In the genomic region with DNA sequence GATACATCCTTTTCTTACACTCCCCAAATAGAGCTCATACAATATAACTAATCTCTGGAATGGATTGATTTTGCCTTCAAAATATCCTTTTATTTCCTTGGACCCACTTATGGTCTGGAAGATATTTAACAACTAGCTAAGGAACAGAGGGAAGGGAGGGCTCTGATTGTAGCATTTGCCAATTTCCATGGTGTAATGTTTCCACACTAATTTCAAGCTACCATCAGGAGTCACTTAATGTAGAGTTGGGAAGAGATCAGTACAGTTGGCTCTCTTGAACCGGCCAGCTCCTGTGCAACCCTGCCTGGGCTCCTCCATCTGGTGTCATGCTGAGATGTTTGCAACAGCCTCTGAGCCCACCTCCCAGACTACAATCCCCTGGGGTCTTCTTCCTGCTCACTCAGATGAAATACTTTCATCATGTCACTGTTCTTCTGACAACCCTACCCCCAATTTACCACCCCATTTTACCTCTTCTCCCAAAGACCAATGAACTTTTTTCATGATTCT, we compare ENCODE assay signal across 2 cellular contexts.
TF ChIP-seq lines count a peak whose summit lies in the region.

No MANE protein-coding gene starts in this region.

TF ChIP-seq in SK-N-SH, 30 proteins besides CTCF, POLR2A, EP300 and RAD21:
- TF ChIP-seq, protein P1, sequence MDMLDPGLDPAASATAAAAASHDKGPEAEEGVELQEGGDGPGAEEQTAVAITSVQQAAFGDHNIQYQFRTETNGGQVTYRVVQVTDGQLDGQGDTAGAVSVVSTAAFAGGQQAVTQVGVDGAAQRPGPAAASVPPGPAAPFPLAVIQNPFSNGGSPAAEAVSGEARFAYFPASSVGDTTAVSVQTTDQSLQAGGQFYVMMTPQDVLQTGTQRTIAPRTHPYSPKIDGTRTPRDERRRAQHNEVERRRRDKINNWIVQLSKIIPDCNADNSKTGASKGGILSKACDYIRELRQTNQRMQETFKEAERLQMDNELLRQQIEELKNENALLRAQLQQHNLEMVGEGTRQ (IDR thresholded peaks at IDR 0.05; ENCODE audit: borderline replicate concordance, low read depth, low read length) = no peak

TF ChIP-seq in SK-N-SH treated with all-trans-retinoic acid at 6 μM for 48 hours, 23 proteins besides CTCF, POLR2A, EP300 and RAD21 (continued from another document):
- TF ChIP-seq ZFP3 (CRISPR knock-in tag; IDR thresholded peaks at IDR 0.05) (no peak), ZNF8 (CRISPR knock-in tag; IDR thresholded peaks at IDR 0.05) (no peak), ZC3H10 (CRISPR knock-in tag; IDR thresholded peaks at IDR 0.05) (no peak), ARNTL (CRISPR knock-in tag; IDR thresholded peaks at IDR 0.05; ENCODE audit: borderline replicate concordance, low read depth) (no peak), TCF4 (CRISPR knock-in tag; IDR thresholded peaks at IDR 0.05; ENCODE audit: borderline replicate concordance) (no peak), OSR1 (CRISPR knock-in tag; IDR thresholded peaks at IDR 0.05) (no peak), GLIS3 (CRISPR knock-in tag; IDR thresholded peaks at IDR 0.05) (no peak), BACH2 (CRISPR knock-in tag; IDR thresholded peaks at IDR 0.05; ENCODE audit: borderline replicate concordance) (no peak), ZFP30 (CRISPR knock-in tag; IDR thresholded peaks at IDR 0.05) (no peak), ISL1 (CRISPR knock-in tag; IDR thresholded peaks at IDR 0.05) (no peak), RARB (CRISPR knock-in tag; IDR thresholded peaks at IDR 0.05) (no peak), PPARA (CRISPR knock-in tag; IDR thresholded peaks at IDR 0.05; ENCODE audit: borderline replicate concordance) (no peak)
- TF ChIP-seq, protein P2, sequence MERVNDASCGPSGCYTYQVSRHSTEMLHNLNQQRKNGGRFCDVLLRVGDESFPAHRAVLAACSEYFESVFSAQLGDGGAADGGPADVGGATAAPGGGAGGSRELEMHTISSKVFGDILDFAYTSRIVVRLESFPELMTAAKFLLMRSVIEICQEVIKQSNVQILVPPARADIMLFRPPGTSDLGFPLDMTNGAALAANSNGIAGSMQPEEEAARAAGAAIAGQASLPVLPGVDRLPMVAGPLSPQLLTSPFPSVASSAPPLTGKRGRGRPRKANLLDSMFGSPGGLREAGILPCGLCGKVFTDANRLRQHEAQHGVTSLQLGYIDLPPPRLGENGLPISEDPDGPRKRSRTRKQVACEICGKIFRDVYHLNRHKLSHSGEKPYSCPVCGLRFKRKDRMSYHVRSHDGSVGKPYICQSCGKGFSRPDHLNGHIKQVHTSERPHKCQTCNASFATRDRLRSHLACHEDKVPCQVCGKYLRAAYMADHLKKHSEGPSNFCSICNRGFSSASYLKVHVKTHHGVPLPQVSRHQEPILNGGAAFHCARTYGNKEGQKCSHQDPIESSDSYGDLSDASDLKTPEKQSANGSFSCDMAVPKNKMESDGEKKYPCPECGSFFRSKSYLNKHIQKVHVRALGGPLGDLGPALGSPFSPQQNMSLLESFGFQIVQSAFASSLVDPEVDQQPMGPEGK (CRISPR knock-in tag; IDR thresholded peaks at IDR 0.05; ENCODE audit: borderline replicate concordance) = no peak
- TF ChIP-seq, protein P3, sequence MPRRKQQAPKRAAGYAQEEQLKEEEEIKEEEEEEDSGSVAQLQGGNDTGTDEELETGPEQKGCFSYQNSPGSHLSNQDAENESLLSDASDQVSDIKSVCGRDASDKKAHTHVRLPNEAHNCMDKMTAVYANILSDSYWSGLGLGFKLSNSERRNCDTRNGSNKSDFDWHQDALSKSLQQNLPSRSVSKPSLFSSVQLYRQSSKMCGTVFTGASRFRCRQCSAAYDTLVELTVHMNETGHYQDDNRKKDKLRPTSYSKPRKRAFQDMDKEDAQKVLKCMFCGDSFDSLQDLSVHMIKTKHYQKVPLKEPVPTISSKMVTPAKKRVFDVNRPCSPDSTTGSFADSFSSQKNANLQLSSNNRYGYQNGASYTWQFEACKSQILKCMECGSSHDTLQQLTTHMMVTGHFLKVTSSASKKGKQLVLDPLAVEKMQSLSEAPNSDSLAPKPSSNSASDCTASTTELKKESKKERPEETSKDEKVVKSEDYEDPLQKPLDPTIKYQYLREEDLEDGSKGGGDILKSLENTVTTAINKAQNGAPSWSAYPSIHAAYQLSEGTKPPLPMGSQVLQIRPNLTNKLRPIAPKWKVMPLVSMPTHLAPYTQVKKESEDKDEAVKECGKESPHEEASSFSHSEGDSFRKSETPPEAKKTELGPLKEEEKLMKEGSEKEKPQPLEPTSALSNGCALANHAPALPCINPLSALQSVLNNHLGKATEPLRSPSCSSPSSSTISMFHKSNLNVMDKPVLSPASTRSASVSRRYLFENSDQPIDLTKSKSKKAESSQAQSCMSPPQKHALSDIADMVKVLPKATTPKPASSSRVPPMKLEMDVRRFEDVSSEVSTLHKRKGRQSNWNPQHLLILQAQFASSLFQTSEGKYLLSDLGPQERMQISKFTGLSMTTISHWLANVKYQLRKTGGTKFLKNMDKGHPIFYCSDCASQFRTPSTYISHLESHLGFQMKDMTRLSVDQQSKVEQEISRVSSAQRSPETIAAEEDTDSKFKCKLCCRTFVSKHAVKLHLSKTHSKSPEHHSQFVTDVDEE (CRISPR knock-in tag; IDR thresholded peaks at IDR 0.05) = no peak
- TF ChIP-seq, protein P4, sequence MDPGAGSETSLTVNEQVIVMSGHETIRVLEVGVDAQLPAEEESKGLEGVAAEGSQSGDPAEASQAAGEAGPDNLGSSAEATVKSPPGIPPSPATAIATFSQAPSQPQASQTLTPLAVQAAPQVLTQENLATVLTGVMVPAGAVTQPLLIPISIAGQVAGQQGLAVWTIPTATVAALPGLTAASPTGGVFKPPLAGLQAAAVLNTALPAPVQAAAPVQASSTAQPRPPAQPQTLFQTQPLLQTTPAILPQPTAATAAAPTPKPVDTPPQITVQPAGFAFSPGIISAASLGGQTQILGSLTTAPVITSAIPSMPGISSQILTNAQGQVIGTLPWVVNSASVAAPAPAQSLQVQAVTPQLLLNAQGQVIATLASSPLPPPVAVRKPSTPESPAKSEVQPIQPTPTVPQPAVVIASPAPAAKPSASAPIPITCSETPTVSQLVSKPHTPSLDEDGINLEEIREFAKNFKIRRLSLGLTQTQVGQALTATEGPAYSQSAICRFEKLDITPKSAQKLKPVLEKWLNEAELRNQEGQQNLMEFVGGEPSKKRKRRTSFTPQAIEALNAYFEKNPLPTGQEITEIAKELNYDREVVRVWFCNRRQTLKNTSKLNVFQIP (CRISPR knock-in tag; IDR thresholded peaks at IDR 0.05; ENCODE audit: borderline replicate concordance, low read depth) = no peak
- TF ChIP-seq, protein P5, sequence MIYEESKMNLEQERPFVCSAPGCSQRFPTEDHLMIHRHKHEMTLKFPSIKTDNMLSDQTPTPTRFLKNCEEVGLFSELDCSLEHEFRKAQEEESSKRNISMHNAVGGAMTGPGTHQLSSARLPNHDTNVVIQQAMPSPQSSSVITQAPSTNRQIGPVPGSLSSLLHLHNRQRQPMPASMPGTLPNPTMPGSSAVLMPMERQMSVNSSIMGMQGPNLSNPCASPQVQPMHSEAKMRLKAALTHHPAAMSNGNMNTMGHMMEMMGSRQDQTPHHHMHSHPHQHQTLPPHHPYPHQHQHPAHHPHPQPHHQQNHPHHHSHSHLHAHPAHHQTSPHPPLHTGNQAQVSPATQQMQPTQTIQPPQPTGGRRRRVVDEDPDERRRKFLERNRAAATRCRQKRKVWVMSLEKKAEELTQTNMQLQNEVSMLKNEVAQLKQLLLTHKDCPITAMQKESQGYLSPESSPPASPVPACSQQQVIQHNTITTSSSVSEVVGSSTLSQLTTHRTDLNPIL (CRISPR knock-in tag; IDR thresholded peaks at IDR 0.05; ENCODE audit: low read depth) = no peak
